In the genomic region with DNA sequence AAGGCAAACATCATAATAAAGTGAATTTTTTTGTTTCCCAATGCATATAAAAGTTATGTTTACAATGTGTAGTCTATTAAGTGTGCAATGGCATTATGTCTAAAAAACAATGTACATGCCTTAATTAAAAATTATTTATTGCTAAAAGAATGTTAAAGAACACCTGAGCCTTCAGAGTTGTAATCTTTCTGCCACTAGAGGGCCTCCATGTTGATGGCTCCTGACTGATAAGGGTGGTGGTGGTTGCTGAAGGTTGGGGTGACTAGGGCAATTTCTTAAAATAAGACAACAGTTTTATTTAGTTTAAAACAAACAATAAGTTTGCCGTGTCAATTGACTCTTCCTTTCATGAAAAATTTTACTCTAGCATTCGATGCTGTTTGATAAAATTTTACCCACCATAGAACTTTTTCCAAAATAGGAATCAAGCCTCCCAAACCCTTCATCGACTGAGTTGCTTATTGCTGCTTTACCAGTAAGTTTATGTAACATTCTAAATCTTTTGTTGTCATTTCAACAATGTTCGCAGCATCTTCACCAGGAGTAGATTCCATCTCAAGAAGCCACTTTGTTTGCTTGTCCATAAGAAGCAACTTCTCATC, we compare ENCODE assay signal across 9 cellular contexts. TPM values are rescaled to one million over a fixed set of nuclear protein-coding genes. Genes with fewer than 3 reads are reported as not detected.
DNase-seq lines count a peak whose midpoint lies in the region; ATAC-seq, FAIRE-seq and TF ChIP-seq lines count a peak whose summit lies in the region.
"Had no signal": no experiment of that assay in that cellular context is flagged by ENCODE, and none has a peak within 500 bp of the region (broad histone marks: within the 10 kb centered on the region; RNA-seq: fewer than 3 reads in every experiment).

No MANE protein-coding gene starts in this region.

- H3F3A ChIP-seq in smooth muscle cell (ENCODE audit: low read depth) = no peaks in the 10 kb centered on the region

- H3K9me3 ChIP-seq in heart left ventricle = peaks cover 0 to 5% (median 0%) of the 10 kb centered on the region in 12 donors
- no peaks in the 10 kb centered on the region for H3K9me3 ChIP-seq in right cardiac atrium (ENCODE audit: control insufficient read depth, low read length)
- H3K9me3 ChIP-seq in endothelial cell of umbilical vein (replicated peaks; ENCODE audit: control insufficient read depth, insufficient read depth, low read length) = no peaks in the 10 kb centered on the region
- H3K9me3 ChIP-seq in smooth muscle cell (replicated peaks; ENCODE audit: low read depth) = no peaks in the 10 kb centered on the region

- H3K36me3 ChIP-seq in heart left ventricle (no peaks in the 10 kb centered on the region), endothelial cell of umbilical vein (ENCODE audit: control insufficient read depth in 2 of 2, extremely low read depth in 1 of 2, insufficient read depth in 2 of 2, low read length in 2 of 2) (no peaks in the 10 kb centered on the region), smooth muscle cell (ENCODE audit: low read depth) (no peaks in the 10 kb centered on the region)

- H4K20me1 ChIP-seq in endothelial cell of umbilical vein (replicated peaks; ENCODE audit: control insufficient read depth, extremely low read depth, insufficient read depth, low read length) (peaks cover 7% of the 10 kb centered on the region), smooth muscle cell (ENCODE audit: low read depth) (peaks cover 84% of the 10 kb centered on the region)

- ATAC-seq in heart left ventricle (no peak), right cardiac atrium (no peak)
- ATAC-seq: stimulated activated naive CD8-positive, alpha-beta T cell treated with anti-CD3 and anti-CD28 coated beads, Interleukin-15, amount 100 ng/mL, for 72 hours had no signal

- TF ChIP-seq POLR2A in heart left ventricle (IDR thresholded peaks at IDR 0.05) (no peak), endothelial cell of umbilical vein (IDR thresholded peaks at IDR 0.05; ENCODE audit: low read depth, low read length) (no peak)

- POLR2A ChIA-PET in endothelial cell of umbilical vein (lab: Charles Lee) = no interaction called here

- intact Hi-C loops in heart left ventricle (cut with DNase I) = loop anchor here in 3 of 10 donors (5.0 to 10.0 kb wide), 3 partner anchors 57 to 62 kb away; partner anchors contain the start of gene PROC (in 2 of the 3)
- intact Hi-C loops in right cardiac atrium (cut with DNase I) = no loop called here
- intact Hi-C loops in endothelial cell of umbilical vein (cut with micrococcal nuclease) = loop anchor here (1.0 to 2.0 kb wide), 3 partner anchors 61 to 124 kb away; no protein-coding TSS in a partner anchor

- 74 to 82% (median 77%) methylated on average over 4 of the region's 4 CpGs for WGBS in heart left ventricle, 4 donors
- WGBS in right cardiac atrium = 72% methylated on average over 4 of the region's 4 CpGs
- 81% methylated on average over 4 of the region's 4 CpGs for WGBS in smooth muscle cell (ENCODE audit: low lambda C conversion rate)

- H3K27me3 ChIP-seq in heart left ventricle (no peaks in the 10 kb centered on the region), right cardiac atrium (ENCODE audit: control insufficient read depth, insufficient read depth) (no peaks in the 10 kb centered on the region), endothelial cell of umbilical vein (ENCODE audit: control insufficient read depth in 2 of 2, insufficient read depth in 2 of 2, low read length in 2 of 2) (no peaks in the 10 kb centered on the region), smooth muscle cell (ENCODE audit: low read depth) (no peaks in the 10 kb centered on the region)

- H3K9ac ChIP-seq in endothelial cell of umbilical vein (replicated peaks; ENCODE audit: extremely low read depth, insufficient read depth, low read length) (no peak overlapping the region), smooth muscle cell (ENCODE audit: low read depth) (no peak overlapping the region)

- BruUV-seq in endothelial cell of umbilical vein (replicated peaks; lab: Mats Ljungman, UMichigan) = no TSS peak

- TF ChIP-seq CTCF in heart left ventricle (IDR thresholded peaks at IDR 0.05) = peak in 11 of 12 donors; percentile 16 to 56 (median 42)
- peak; percentile 49 to 51 for TF ChIP-seq CTCF in endothelial cell of umbilical vein (IDR thresholded peaks at IDR 0.05; ENCODE audit: extremely low read depth in 1 of 2, insufficient read depth in 1 of 2, low read depth in 1 of 2, low read length in 2 of 2)
- peak; percentile 49 for TF ChIP-seq CTCF in smooth muscle cell (IDR thresholded peaks at IDR 0.05; ENCODE audit: borderline replicate concordance, insufficient read depth, poor library complexity, severe bottlenecking)

- H3K9me1 ChIP-seq in endothelial cell of umbilical vein (replicated peaks; ENCODE audit: control insufficient read depth, extremely low read depth, insufficient read depth, low read length) = no peaks in the 10 kb centered on the region

- CTCF ChIA-PET in endothelial cell of umbilical vein (lab: Charles Lee) = interaction anchor here (0.7 to 1.2 kb wide), 7 partner anchors 11 to 124 kb away, joined by 3 to 9 read pairs (median 3); no protein-coding TSS in a partner anchor

- dilution Hi-C loops in endothelial cell of umbilical vein (cut with MboI; ENCODE audit: extremely low pct_ligation_motif_present, low sequenced_read_pairs) = no loop called here

- H3K4me2 ChIP-seq in endothelial cell of umbilical vein (ENCODE audit: insufficient read depth, low read length) (no peak overlapping the region), smooth muscle cell (no peak overlapping the region)

- H3K4me3 ChIP-seq in heart left ventricle = no peak overlapping the region
- H3K4me3 ChIP-seq in right cardiac atrium (ENCODE audit: low read length) = no peak overlapping the region
- H3K4me3 ChIP-seq in endothelial cell of umbilical vein (replicated peaks in 1 of 3; ENCODE audit: insufficient read depth in 1 of 3, low read depth in 1 of 3, low read length in 3 of 3) = no peak overlapping the region
- H3K4me3 ChIP-seq in smooth muscle cell = no peak overlapping the region

- H2AFZ ChIP-seq in endothelial cell of umbilical vein (ENCODE audit: low read depth, low read length) (no peak overlapping the region), smooth muscle cell (ENCODE audit: low read depth) (no peak overlapping the region)

- peaks cover 49% of the 10 kb centered on the region for H3K79me2 ChIP-seq in endothelial cell of umbilical vein (ENCODE audit: control insufficient read depth, insufficient read depth, low read length)
- peaks cover 86% of the 10 kb centered on the region for H3K79me2 ChIP-seq in smooth muscle cell (ENCODE audit: low read depth)

- no peak overlapping the region for H3K27ac ChIP-seq in heart left ventricle
- H3K27ac ChIP-seq in right cardiac atrium (ENCODE audit: low read length) = no peak overlapping the region
- H3K27ac ChIP-seq in endothelial cell of umbilical vein (ENCODE audit: insufficient read depth, low read depth, low read length) = no peak overlapping the region
- H3K27ac ChIP-seq in smooth muscle cell (ENCODE audit: low read depth) = no peak overlapping the region

- peak; percentile 31 for FAIRE-seq in endothelial cell of umbilical vein (lab: Jason Lieb, UNC)

- H3K4me1 ChIP-seq in heart left ventricle (peaks cover 0 to 45% (median 21%) of the 10 kb centered on the region in 12 donors), right cardiac atrium (ENCODE audit: control insufficient read depth, insufficient read depth, low read length) (peaks cover 9% of the 10 kb centered on the region), endothelial cell of umbilical vein (ENCODE audit: control insufficient read depth, extremely low read depth, insufficient read depth, low read length) (no peaks in the 10 kb centered on the region), smooth muscle cell (ENCODE audit: low read depth) (no peaks in the 10 kb centered on the region)

- DNase-seq in heart left ventricle (no peak), right cardiac atrium (no peak), RKO (ENCODE audit: low spot score) (peak; percentile 19), endothelial cell of umbilical vein (ENCODE audit: low read depth, low spot score) (peak; percentile 25), smooth muscle cell (lab: John Stamatoyannopoulos, UW; ENCODE audit: unreplicated experiment) (no peak), D341Med (ENCODE audit: low spot score) (no peak), AG20443 (ENCODE audit: low spot score) (no peak), DMS79 (lab: John Stamatoyannopoulos, UW) (no peak)

TF ChIP-seq in endothelial cell of umbilical vein, 7 proteins besides CTCF, POLR2A, EP300 and RAD21:
- TF ChIP-seq GATA2 (IDR thresholded peaks at IDR 0.05; ENCODE audit: insufficient read depth, insufficient read length, low read depth, low read length) = peak; percentile 89
- TF ChIP-seq, protein P1, sequence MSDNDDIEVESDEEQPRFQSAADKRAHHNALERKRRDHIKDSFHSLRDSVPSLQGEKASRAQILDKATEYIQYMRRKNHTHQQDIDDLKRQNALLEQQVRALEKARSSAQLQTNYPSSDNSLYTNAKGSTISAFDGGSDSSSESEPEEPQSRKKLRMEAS (IDR thresholded peaks at IDR 0.05; ENCODE audit: insufficient read depth, insufficient read length) = no peak

RNA-seq across cellular contexts. Expression of gene MAP3K2, which starts 32.3 kb away (rescaled TPM):
- total RNA-seq in heart left ventricle (10 to 100 TPM; 19.1 to 37.6 (median 26.1) TPM), right cardiac atrium (10 to 100 TPM; 25.9 to 34.3 (median 32.1) TPM), endothelial cell of umbilical vein (20.5 and 25.7 TPM in 2 replicates), smooth muscle cell (42.7 and 46.7 TPM in 2 replicates)
- polyA plus RNA-seq in heart left ventricle (1 to 10 TPM; 4.0 to 7.5 TPM), right cardiac atrium (4.3 TPM), endothelial cell of umbilical vein (2.6 and 3.4 TPM in 2 replicates), smooth muscle cell (33.6 and 39.2 TPM in 2 replicates)
- 3.4 TPM in 2 replicates for polyA plus RNA-seq in endothelial cell of umbilical vein (2011; cell fraction: cytosol; rRNA removed)
- 11.8 and 12.3 TPM in 2 replicates for polyA plus RNA-seq in endothelial cell of umbilical vein (2011; cell fraction: nucleus; rRNA removed)
- 7.5 and 7.7 TPM in 2 replicates for polyA plus RNA-seq in endothelial cell of umbilical vein (2012)
- polyA minus RNA-seq in endothelial cell of umbilical vein = 14.2 and 20.6 TPM in 2 replicates
- 39.7 TPM for polyA minus RNA-seq in endothelial cell of umbilical vein (2011; cell fraction: cytosol; rRNA and poly(A)+ RNA removed)
- polyA minus RNA-seq in endothelial cell of umbilical vein (2011; cell fraction: nucleus; rRNA and poly(A)+ RNA removed) = 20.2 and 21.3 TPM in 2 replicates

Comparison
In these comparisons a context has a peak if more than half of its experiments do, and no peak if none do; other contexts are left out.
1. DNase-seq: peak in RKO (single experiment) and endothelial cell of umbilical vein (single experiment); none in heart left ventricle (0 of 5), right cardiac atrium (0 of 3), smooth muscle cell (single experiment), D341Med (single experiment), AG20443 (single experiment) and DMS79 (single experiment).
2. Peak in every context shown above with its lines, with median percentiles within 50 percentile points of each other: CTCF ChIP-seq.